ENCODE assay signal across 8 cellular contexts in the genomic region with DNA sequence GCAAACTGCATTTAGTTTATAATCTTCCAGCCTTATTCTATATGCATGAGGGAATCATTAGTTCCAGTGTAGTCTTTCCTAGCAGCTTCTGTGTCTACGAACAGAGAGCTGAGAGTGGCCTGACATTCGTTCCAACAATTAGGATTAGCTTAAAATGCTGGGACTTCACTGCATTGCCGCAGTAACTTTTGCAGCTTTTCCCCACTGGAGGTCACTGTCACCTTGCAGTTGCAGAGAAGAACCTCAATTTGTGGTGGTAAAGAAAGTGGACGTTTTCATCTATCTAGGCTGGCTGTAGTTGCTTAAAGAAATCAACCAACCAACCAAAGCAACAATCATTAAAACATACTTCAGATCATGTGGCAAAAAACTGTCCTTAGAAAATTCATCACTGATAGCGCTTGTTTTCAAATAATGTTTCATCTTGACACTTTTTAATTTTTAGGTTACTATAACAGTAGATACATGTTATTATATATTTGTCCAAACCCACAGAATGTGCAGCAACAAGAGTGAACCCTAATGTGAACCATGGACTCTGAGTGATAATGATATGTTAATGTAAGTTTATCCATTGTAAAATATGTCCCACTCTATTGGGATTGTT. TPM values are rescaled to one million over a fixed set of nuclear protein-coding genes. Genes with fewer than 3 reads are reported as not detected.
DNase-seq lines count a peak whose midpoint lies in the region; ATAC-seq and TF ChIP-seq lines count a peak whose summit lies in the region.

No MANE protein-coding gene starts in this region.

- H3K4me3 ChIP-seq in SK-N-SH (ENCODE audit: low read depth in 2 of 2, low read length in 1 of 2) (peak overlapping the region in 1 of 2 experiments; percentile 9; a peak in 1 of 4 replicates), astrocyte of the cerebellum (ENCODE audit: low read depth, low read length) (no peak overlapping the region)

- no peaks in the 10 kb centered on the region for H3K4me1 ChIP-seq in SK-N-SH (ENCODE audit: control insufficient read depth in 1 of 2, insufficient read depth in 2 of 2, low read depth in 1 of 2, low read length in 1 of 2)

- H3K27ac ChIP-seq in SK-N-SH (ENCODE audit: low read depth in 2 of 2, low read length in 1 of 2): no peak overlapping the region

- peak; percentile 85 for TF ChIP-seq CTCF in SK-N-SH (IDR thresholded peaks at IDR 0.05)
- TF ChIP-seq CTCF in astrocyte of the cerebellum (IDR thresholded peaks at IDR 0.05; ENCODE audit: low read depth, low read length, missing control alignments): peak; percentile 77

- DNase-seq in NCI-H2081 (lab: John Stamatoyannopoulos, UW): peak; percentile 38 to 61
- DNase-seq in NCI-H2081 treated with DMSO at 0.1 percent for 48 hours (lab: John Stamatoyannopoulos, UW): no peak
- DNase-seq in Kasumi-1 (lab: John Stamatoyannopoulos, UW): peak; percentile 81 to 85
- peak; percentile 55 for DNase-seq in SK-N-SH
- DNase-seq in astrocyte of the cerebellum (ENCODE audit: low read depth): peak; percentile 34
- DNase-seq in immature natural killer cell: peak; percentile 19 to 43 (median 34)
- peak; percentile 40 for DNase-seq in stimulated activated CD4-positive, alpha-beta T cell treated with anti-CD3 and anti-CD28 coated beads, Interleukin-4, amount 100 ng/mL, for 1 hour

- H4K20me1 ChIP-seq in SK-N-SH (ENCODE audit: insufficient read depth): no peaks in the 10 kb centered on the region

- H3K79me2 ChIP-seq in SK-N-SH (ENCODE audit: insufficient read depth): no peaks in the 10 kb centered on the region

- H3K27me3 Mint-ChIP-seq in immature natural killer cell (ENCODE audit: low read depth in 3 of 3): peaks cover 0 to 2% (median 0%) of the 10 kb centered on the region in 3 donors

- H3K4me3 Mint-ChIP-seq in immature natural killer cell: no peak overlapping the region

- no peaks in the 10 kb centered on the region for H3F3A ChIP-seq in SK-N-SH (replicated peaks; ENCODE audit: insufficient read depth)

- no peaks in the 10 kb centered on the region for H3K36me3 ChIP-seq in SK-N-SH (replicated peaks in 1 of 2; ENCODE audit: control insufficient read depth in 1 of 2, insufficient read depth in 2 of 2, low read length in 1 of 2)

- TF ChIP-seq RAD21 in SK-N-SH (IDR thresholded peaks at IDR 0.05; ENCODE audit: low read length): peak; percentile 94

- no peak for ATAC-seq in HG02840 (IDR thresholded peaks at IDR 0.05; ENCODE audit: low FRiP score, unreplicated experiment)

- no peak overlapping the region for H3K27ac Mint-ChIP-seq in immature natural killer cell

- no peaks in the 10 kb centered on the region for H3K36me3 Mint-ChIP-seq in immature natural killer cell

- no peak overlapping the region for H2AFZ ChIP-seq in SK-N-SH (ENCODE audit: low read depth)

- no peaks in the 10 kb centered on the region for H3K9me3 Mint-ChIP-seq in immature natural killer cell

- H3K9me3 ChIP-seq in SK-N-SH: no peaks in the 10 kb centered on the region

- no peaks in the 10 kb centered on the region for H3K9me2 ChIP-seq in SK-N-SH

- no peak overlapping the region for H3K9ac ChIP-seq in SK-N-SH

- no peak overlapping the region for H3K4me2 ChIP-seq in SK-N-SH

- POLR2A ChIA-PET in SK-N-SH (lab: Yijun Ruan, JAX): no interaction called here

- in situ Hi-C loops in astrocyte of the cerebellum (cut with HindIII; ENCODE audit: low sequenced_read_pairs): no loop called here

- TF ChIP-seq EP300 in SK-N-SH (IDR thresholded peaks at IDR 0.05; ENCODE audit: borderline replicate concordance in 1 of 2, low read depth in 1 of 2, low read length in 1 of 2): no peak

- no peaks in the 10 kb centered on the region for H3K4me1 Mint-ChIP-seq in immature natural killer cell

- CTCF ChIA-PET in SK-N-SH (lab: Yijun Ruan, JAX): interaction anchor here (0.6 to 11.1 kb wide), 47 partner anchors 10 to 1147 kb away, joined by 3 to 176 read pairs (median 4); a partner anchor contains a TSS

- WGBS in SK-N-SH (ENCODE audit: low lambda C conversion rate): 37% methylated on average over 5 of the region's 5 CpGs

- H3K27me3 ChIP-seq in SK-N-SH (ENCODE audit: insufficient read depth): no peaks in the 10 kb centered on the region

TF ChIP-seq in SK-N-SH, 30 proteins besides CTCF, POLR2A, EP300 and RAD21:
- TF ChIP-seq SMC3 (IDR thresholded peaks at IDR 0.05; ENCODE audit: low read depth, low read length) (peak; percentile 70), FOXJ3 (CRISPR knock-in tag; IDR thresholded peaks at IDR 0.05) (no peak), JUND (IDR thresholded peaks at IDR 0.05) (no peak)

RNA-seq across cellular contexts. Expression of a gene that starts 12.2 kb away (rescaled TPM):
- polyA plus RNA-seq in SK-N-SH (2012; rRNA removed) (0.16 and 0.18 TPM in 2 replicates), immature natural killer cell (under 1 TPM in 2 of 3 donors, not detected in 1; 0.09 to 0.17 TPM)
- 0.17 and 0.20 TPM in 2 replicates for polyA plus RNA-seq in SK-N-SH (2012; cell fraction: cytosol; rRNA removed)
- polyA plus RNA-seq in SK-N-SH (2012; cell fraction: nucleus; rRNA removed): 0.41 and 0.69 TPM in 2 replicates

RNA-seq across cellular contexts. Expression of a gene that starts 26.7 kb away (rescaled TPM):
- polyA plus RNA-seq in SK-N-SH (2012; rRNA removed) (47.5 and 49.0 TPM in 2 replicates), immature natural killer cell (10 to 100 TPM; 25.5 to 43.3 (median 26.4) TPM)
- 38.6 and 45.1 TPM in 2 replicates for polyA plus RNA-seq in SK-N-SH (2012; cell fraction: cytosol; rRNA removed)
- polyA plus RNA-seq in SK-N-SH (2012; cell fraction: nucleus; rRNA removed): 50.2 and 58.7 TPM in 2 replicates
